ENCODE assay signal across 18 cellular contexts in the genomic region with DNA sequence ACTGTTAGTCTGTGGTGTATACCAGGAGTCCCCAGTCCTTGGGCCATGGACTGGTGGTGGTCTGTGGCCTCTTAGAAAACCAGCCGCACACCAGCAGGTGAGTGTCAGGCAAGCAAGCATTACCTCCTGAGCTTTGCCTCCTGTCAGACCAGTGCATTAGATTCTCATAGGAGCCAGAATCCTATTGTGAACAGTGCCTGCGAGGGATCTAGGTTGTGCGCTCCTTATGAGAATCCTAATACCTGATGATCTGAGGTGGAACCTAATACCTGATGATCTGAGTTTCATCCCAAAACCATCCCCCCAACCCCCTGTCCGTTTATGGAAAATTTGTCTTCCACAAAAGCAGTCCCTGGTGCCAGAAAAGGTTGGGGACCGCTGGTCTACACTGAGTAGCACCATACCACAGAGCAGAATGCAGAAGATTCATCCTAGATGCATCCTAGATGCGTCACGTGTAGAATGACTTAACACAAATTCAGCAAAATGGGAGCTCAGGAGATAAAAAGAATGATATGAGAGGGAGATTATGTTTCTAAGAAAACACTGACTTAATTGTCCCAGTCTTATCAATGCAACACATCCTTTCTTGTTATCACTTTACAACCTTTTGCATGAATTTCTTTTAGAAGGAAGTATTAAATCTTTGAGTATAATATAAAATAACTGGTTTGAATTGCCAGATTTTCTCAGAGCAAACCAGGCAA.
"Had no signal": no experiment of that assay in that cellular context is flagged by ENCODE, and none has a peak within 500 bp of the region (broad histone marks: within the 10 kb centered on the region; RNA-seq: fewer than 3 reads in every experiment).

No MANE protein-coding gene starts in this region.

- H3K4me1 ChIP-seq: upper lobe of right lung had no signal

- H3K9me3 Mint-ChIP-seq: activated B cell treated with CpG ODN at 0.5 μM for 24 hours; activated CD4-positive, alpha-beta memory T cell treated with anti-CD3 and anti-CD28 coated beads, Interleukin-2, amount 10 ng/mL, durations not matched to agents 7 days and 5 days; activated T-helper 2 cell treated with anti-CD3 and anti-CD28 coated beads, Interferon-gamma antibody, Interleukin-2, Interleukin-4, amounts not matched to agents 10 μg/mL and 5 μg/mL and 100 μg/mL, durations not matched to agents 14 hours and 24 hours and 36 hours had no signal

- H3K4me3 Mint-ChIP-seq: activated B cell treated with CpG ODN at 0.5 μM for 24 hours; activated CD4-positive, alpha-beta memory T cell treated with anti-CD3 and anti-CD28 coated beads, Interleukin-2, amount 10 ng/mL, durations not matched to agents 7 days and 5 days; activated CD8-positive, alpha-beta memory T cell treated with anti-CD3 and anti-CD28 coated beads, Interleukin-2, amount 10 ng/mL, durations not matched to agents 7 days and 5 days had no signal

- H3K27me3 Mint-ChIP-seq: activated B cell treated with CpG ODN at 0.5 μM for 24 hours; activated CD4-positive, alpha-beta memory T cell treated with anti-CD3 and anti-CD28 coated beads, Interleukin-2, amount 10 ng/mL, durations not matched to agents 7 days and 5 days; activated CD8-positive, alpha-beta memory T cell treated with anti-CD3 and anti-CD28 coated beads, Interleukin-2, amount 10 ng/mL, durations not matched to agents 7 days and 5 days had no signal

- DNase-seq: activated B cell treated with CpG ODN at 0.5 μM for 24 hours; activated CD4-positive, alpha-beta memory T cell treated with anti-CD3 and anti-CD28 coated beads, Interleukin-2, amount 10 ng/mL, durations not matched to agents 7 days and 5 days; activated CD4-positive, alpha-beta T cell treated with anti-CD3 and anti-CD28 coated beads for 4 hours; activated CD8-positive, alpha-beta memory T cell treated with anti-CD3 and anti-CD28 coated beads, Interleukin-2, amount 10 ng/mL, durations not matched to agents 7 days and 5 days; activated naive CD4-positive, alpha-beta T cell treated with Interleukin-2 at 50 U/mL for 16 hours; effector CD4-positive, alpha-beta T cell; esophagus squamous epithelium; heart right ventricle; left lung; midbrain; ovary; psoas muscle; right cardiac atrium; T-helper 2 cell; upper lobe of right lung had no signal

- H3K27me3 ChIP-seq: esophagus squamous epithelium, heart right ventricle, left lung, ovary, upper lobe of right lung had no signal

- H3K4me3 ChIP-seq: esophagus squamous epithelium, heart right ventricle, left lung, ovary, psoas muscle, skin epidermis, thoracic aorta, upper lobe of right lung had no signal

- H3K27ac Mint-ChIP-seq: activated B cell treated with CpG ODN at 0.5 μM for 24 hours; activated CD4-positive, alpha-beta memory T cell treated with anti-CD3 and anti-CD28 coated beads, Interleukin-2, amount 10 ng/mL, durations not matched to agents 7 days and 5 days; activated CD8-positive, alpha-beta memory T cell treated with anti-CD3 and anti-CD28 coated beads, Interleukin-2, amount 10 ng/mL, durations not matched to agents 7 days and 5 days; activated T-helper 2 cell treated with anti-CD3 and anti-CD28 coated beads, Interferon-gamma antibody, Interleukin-2, Interleukin-4, amounts not matched to agents 10 μg/mL and 5 μg/mL and 100 μg/mL, durations not matched to agents 14 hours and 24 hours and 36 hours had no signal

- ATAC-seq: activated CD8-positive, alpha-beta memory T cell treated with anti-CD3 and anti-CD28 coated beads, Interleukin-2, amount 10 ng/mL, durations not matched to agents 7 days and 5 days; heart right ventricle; left lung; psoas muscle; right cardiac atrium; upper lobe of right lung had no signal

- H3K27ac ChIP-seq: esophagus squamous epithelium, heart right ventricle, left lung, ovary, psoas muscle, skin epidermis, thoracic aorta, upper lobe of right lung had no signal

- H3K36me3 ChIP-seq: ovary had no signal

- H3K9me3 ChIP-seq: esophagus squamous epithelium, heart right ventricle, left lung, ovary, psoas muscle, thoracic aorta, upper lobe of right lung had no signal
